In the genomic region with DNA sequence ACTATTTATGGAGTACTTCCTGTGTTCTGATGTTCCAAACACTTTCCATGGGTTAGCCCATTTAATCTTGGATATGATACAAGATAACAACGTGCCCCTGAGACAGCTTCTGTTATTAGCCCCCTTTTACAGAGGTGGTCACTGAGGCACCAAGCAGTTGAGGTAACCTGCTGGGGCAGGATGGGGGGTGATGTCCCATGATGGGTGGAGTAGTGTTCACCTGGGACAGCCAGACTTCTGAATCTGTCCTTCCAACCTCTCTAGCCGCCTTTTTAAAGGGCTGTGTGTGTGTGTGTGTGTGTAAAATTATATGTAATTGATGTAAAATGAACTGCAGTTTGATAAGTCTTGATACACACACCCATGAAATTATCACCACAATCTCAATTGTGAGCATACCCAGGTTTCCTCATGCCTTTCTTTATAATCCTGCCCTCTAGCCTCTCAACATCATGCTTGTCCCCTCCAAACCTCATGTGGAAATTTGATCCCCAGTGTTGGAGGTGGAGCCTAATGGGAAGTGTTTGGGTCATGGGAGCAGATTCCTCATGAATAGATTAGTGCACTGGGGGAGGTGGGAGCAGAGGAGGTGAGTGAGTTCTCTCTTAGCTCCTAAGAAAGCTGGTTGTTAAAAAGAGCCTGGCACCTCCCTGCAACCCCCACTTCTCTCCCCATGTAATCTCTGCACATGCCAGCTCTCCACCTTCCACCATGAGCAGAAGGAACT, we compare ENCODE assay signal across 1 cellular context.
TF ChIP-seq lines count a peak whose summit lies in the region.

No MANE protein-coding gene starts in this region.

TF ChIP-seq in IMR-90, 13 proteins besides CTCF, POLR2A, EP300 and RAD21:
- TF ChIP-seq, protein P1, sequence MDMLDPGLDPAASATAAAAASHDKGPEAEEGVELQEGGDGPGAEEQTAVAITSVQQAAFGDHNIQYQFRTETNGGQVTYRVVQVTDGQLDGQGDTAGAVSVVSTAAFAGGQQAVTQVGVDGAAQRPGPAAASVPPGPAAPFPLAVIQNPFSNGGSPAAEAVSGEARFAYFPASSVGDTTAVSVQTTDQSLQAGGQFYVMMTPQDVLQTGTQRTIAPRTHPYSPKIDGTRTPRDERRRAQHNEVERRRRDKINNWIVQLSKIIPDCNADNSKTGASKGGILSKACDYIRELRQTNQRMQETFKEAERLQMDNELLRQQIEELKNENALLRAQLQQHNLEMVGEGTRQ (IDR thresholded peaks at IDR 0.05; ENCODE audit: low read depth, low read length) = no peak
- TF ChIP-seq, protein P2, sequence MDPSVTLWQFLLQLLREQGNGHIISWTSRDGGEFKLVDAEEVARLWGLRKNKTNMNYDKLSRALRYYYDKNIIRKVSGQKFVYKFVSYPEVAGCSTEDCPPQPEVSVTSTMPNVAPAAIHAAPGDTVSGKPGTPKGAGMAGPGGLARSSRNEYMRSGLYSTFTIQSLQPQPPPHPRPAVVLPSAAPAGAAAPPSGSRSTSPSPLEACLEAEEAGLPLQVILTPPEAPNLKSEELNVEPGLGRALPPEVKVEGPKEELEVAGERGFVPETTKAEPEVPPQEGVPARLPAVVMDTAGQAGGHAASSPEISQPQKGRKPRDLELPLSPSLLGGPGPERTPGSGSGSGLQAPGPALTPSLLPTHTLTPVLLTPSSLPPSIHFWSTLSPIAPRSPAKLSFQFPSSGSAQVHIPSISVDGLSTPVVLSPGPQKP (IDR thresholded peaks at IDR 0.05; ENCODE audit: borderline replicate concordance, low read depth, low read length) = no peak
- TF ChIP-seq SMC3 (IDR thresholded peaks at IDR 0.05; ENCODE audit: low read depth, low read length) (no peak), FOS (IDR thresholded peaks at IDR 0.05; ENCODE audit: low read depth, low read length) (no peak), MAZ (IDR thresholded peaks at IDR 0.05; ENCODE audit: borderline replicate concordance, low read depth, low read length) (no peak), CEBPB (IDR thresholded peaks at IDR 0.05; ENCODE audit: low read depth, low read length) (no peak), MXI1 (IDR thresholded peaks at IDR 0.05; ENCODE audit: borderline replicate concordance, low read depth, low read length) (no peak), BHLHE40 (IDR thresholded peaks at IDR 0.05; ENCODE audit: low read depth, low read length) (no peak), MAFK (IDR thresholded peaks at IDR 0.05; ENCODE audit: low read depth, low read length) (no peak), CHD1 (IDR thresholded peaks at IDR 0.05; ENCODE audit: low read depth, low read length) (no peak), RCOR1 (IDR thresholded peaks at IDR 0.05; ENCODE audit: insufficient replicate concordance, low read length) (no peak), NFE2L2 (IDR thresholded peaks at IDR 0.05; ENCODE audit: low read depth, low read length) (no peak)
